In genomic region chrX:153773741-153774575, GRCh38 we compare ENCODE assay signal across 21 cellular contexts. TPM values are rescaled to one million over a fixed set of nuclear protein-coding genes. Genes with fewer than 3 reads are reported as not detected.
DNase-seq lines count a peak whose midpoint lies in the region; ATAC-seq and TF ChIP-seq lines count a peak whose summit lies in the region.
"Had no signal": no experiment of that assay in that cellular context is flagged by ENCODE, and none has a peak within 500 bp of the region (broad histone marks: within the 10 kb centered on the region; RNA-seq: fewer than 3 reads in every experiment).

No MANE protein-coding gene starts in this region.

- DNase-seq in heart left ventricle (peak in 3 of 5 donors; percentile 3 to 20 (median 16)), cardiac septum (ENCODE audit: low spot score) (no peak), right cardiac atrium (peak in 2 of 3 donors; percentile 38 to 60), upper lobe of right lung (peak; percentile 57), NCI-H748 (lab: John Stamatoyannopoulos, UW; ENCODE audit: unreplicated experiment) (no peak)
- DNase-seq: DMS 273 treated with DMSO at 0.1 percent for 48 hours; erythroblast; foreskin keratinocyte; hippocampal formation; mesendoderm; naive thymus-derived CD4-positive, alpha-beta T cell; NCI-H1105 treated with DMSO at 0.1 percent for 48 hours; NCI-H2081 treated with DMSO at 0.1 percent for 48 hours; stimulated activated naive CD4-positive, alpha-beta T cell; WERI-Rb-1 had no signal

- H3K4me3 ChIP-seq in heart left ventricle (no peak overlapping the region), right cardiac atrium (ENCODE audit: low read length) (no peak overlapping the region), upper lobe of right lung (no peak overlapping the region)
- H3K4me3 ChIP-seq: ascending aorta, SK-N-MC, skin epidermis had no signal

- TF ChIP-seq POLR2A in heart left ventricle (IDR thresholded peaks at IDR 0.05) = no peak

- ATAC-seq in heart left ventricle = no peak
- no peak for ATAC-seq in right cardiac atrium
- ATAC-seq in upper lobe of right lung = no peak
- ATAC-seq in HG03196 (IDR thresholded peaks at IDR 0.05; ENCODE audit: unreplicated experiment) = no peak
- ATAC-seq: foreskin keratinocyte; HCT116; naive thymus-derived CD4-positive, alpha-beta T cell had no signal

- H3K27ac ChIP-seq in heart left ventricle (no peak overlapping the region), right cardiac atrium (ENCODE audit: low read length) (no peak overlapping the region), upper lobe of right lung (no peak overlapping the region)
- H3K27ac ChIP-seq: ascending aorta, foreskin keratinocyte, SK-N-MC, skin epidermis, WERI-Rb-1 had no signal

- WGBS in heart left ventricle, 4 donors = 90 to 96% (median 94%) methylated on average over 26 to 48 of the region's 48 CpGs
- 96% methylated on average over 48 of the region's 48 CpGs for WGBS in right cardiac atrium

- no peaks in the 10 kb centered on the region for H3K4me1 ChIP-seq in heart left ventricle
- no peaks in the 10 kb centered on the region for H3K4me1 ChIP-seq in right cardiac atrium (ENCODE audit: control insufficient read depth, insufficient read depth, low read length)
- H3K4me1 ChIP-seq in upper lobe of right lung = no peaks in the 10 kb centered on the region
- H3K4me1 ChIP-seq: ascending aorta, foreskin keratinocyte had no signal

- TF ChIP-seq CTCF in heart left ventricle (IDR thresholded peaks at IDR 0.05) (no peak), upper lobe of right lung (IDR thresholded peaks at IDR 0.05) (no peak)

- no peaks in the 10 kb centered on the region for H3K36me3 ChIP-seq in heart left ventricle
- no peaks in the 10 kb centered on the region for H3K36me3 ChIP-seq in upper lobe of right lung
- H3K36me3 ChIP-seq: WERI-Rb-1 had no signal

- H3K9me3 ChIP-seq in heart left ventricle = no peaks in the 10 kb centered on the region
- no peaks in the 10 kb centered on the region for H3K9me3 ChIP-seq in right cardiac atrium (ENCODE audit: control insufficient read depth, low read length)
- H3K9me3 ChIP-seq in upper lobe of right lung = no peaks in the 10 kb centered on the region
- H3K9me3 ChIP-seq: ascending aorta had no signal

- intact Hi-C loops in heart left ventricle (cut with DNase I) = no loop called here
- intact Hi-C loops in cardiac septum (cut with DNase I) = no loop called here
- intact Hi-C loops in right cardiac atrium (cut with DNase I) = no loop called here
- intact Hi-C loops in upper lobe of right lung (cut with DNase I) = no loop called here

- H3K27me3 ChIP-seq in heart left ventricle (peaks cover 0 to 8% (median 0%) of the 10 kb centered on the region in 9 donors), right cardiac atrium (ENCODE audit: control insufficient read depth, insufficient read depth) (no peaks in the 10 kb centered on the region), upper lobe of right lung (no peaks in the 10 kb centered on the region)
- H3K27me3 ChIP-seq: ascending aorta, foreskin keratinocyte had no signal

RNA-seq across cellular contexts. Expression of gene SRPK3, which starts 6.9 kb away (rescaled TPM):
- total RNA-seq in heart left ventricle = 10 to 100 TPM; 31.9 to 49.7 (median 38.9) TPM
- 10 to 100 TPM in 1 of 2 donors, 1 to 10 TPM in 1; 8.8 to 39.8 TPM for polyA plus RNA-seq in heart left ventricle
- 54.7 TPM for total RNA-seq in cardiac septum
- total RNA-seq in right cardiac atrium = 10 to 100 TPM; 27.0 to 53.1 (median 39.3) TPM
- polyA plus RNA-seq in right cardiac atrium = 36.5 TPM
- total RNA-seq in upper lobe of right lung = not detected
- total RNA-seq: G401; naive thymus-derived CD4-positive, alpha-beta T cell had no signal
- polyA plus RNA-seq: naive thymus-derived CD4-positive, alpha-beta T cell had no signal

RNA-seq across cellular contexts. Expression of gene PLXNB3, which starts 9.9 kb away (rescaled TPM):
- total RNA-seq in heart left ventricle (1 to 10 TPM; 1.6 to 8.6 (median 3.5) TPM), cardiac septum (7.6 TPM), right cardiac atrium (10 to 100 TPM in 1 of 4 donors, 1 to 10 TPM in 3; 7.0 to 10.9 (median 9.5) TPM), upper lobe of right lung (3.3 TPM)
- polyA plus RNA-seq in heart left ventricle (1 to 10 TPM in 1 of 2 donors, under 1 TPM in 1; 0.51 to 2.8 TPM), right cardiac atrium (6.8 TPM)
- polyA plus RNA-seq: naive thymus-derived CD4-positive, alpha-beta T cell had no signal

RNA-seq across cellular contexts. Expression of gene IDH3G, which starts 20.2 kb away (rescaled TPM):
- total RNA-seq in heart left ventricle = 100 to 1,000 TPM in 2 of 9 donors, 10 to 100 TPM in 7; 58.1 to 162 (median 71.2) TPM
- polyA plus RNA-seq in heart left ventricle = 10 to 100 TPM; 76.5 to 78.6 TPM
- 68.5 TPM for total RNA-seq in cardiac septum
- total RNA-seq in right cardiac atrium = 10 to 100 TPM; 60.6 to 68.6 (median 66.6) TPM
- polyA plus RNA-seq in right cardiac atrium = 66.9 TPM
- 42.7 TPM for total RNA-seq in upper lobe of right lung

RNA-seq across cellular contexts. Expression of gene SSR4, which starts 20.5 kb away (rescaled TPM):
- 100 to 1,000 TPM; 119 to 225 (median 135) TPM for total RNA-seq in heart left ventricle
- polyA plus RNA-seq in heart left ventricle = 100 to 1,000 TPM; 306 to 307 TPM
- 140 TPM for total RNA-seq in cardiac septum
- 100 to 1,000 TPM; 162 to 208 (median 193) TPM for total RNA-seq in right cardiac atrium
- polyA plus RNA-seq in right cardiac atrium = 336 TPM
- 204 TPM for total RNA-seq in upper lobe of right lung

RNA-seq across cellular contexts. Expression of gene ABCD1, which starts 49.3 kb away (rescaled TPM):
- total RNA-seq in heart left ventricle = 10 to 100 TPM; 13.5 to 25.6 (median 17.6) TPM
- 10 to 100 TPM; 12.9 to 13.5 TPM for polyA plus RNA-seq in heart left ventricle
- total RNA-seq in cardiac septum = 15.1 TPM
- 10 to 100 TPM; 14.1 to 15.9 (median 15.5) TPM for total RNA-seq in right cardiac atrium
- polyA plus RNA-seq in right cardiac atrium = 11.0 TPM
- total RNA-seq in upper lobe of right lung = 15.1 TPM

Comparison
In these comparisons a context has a peak if more than half of its experiments do, and no peak if none do; other contexts are left out.
1. DNase-seq: peak in heart left ventricle (3 of 5), right cardiac atrium (2 of 3) and upper lobe of right lung (single experiment); none in cardiac septum (single experiment) and NCI-H748 (single experiment).
2. RNA of gene SRPK3, which starts 6.9 kb away (total RNA-seq): 54.7 TPM in cardiac septum (single experiment), 27.0 to 53.1 TPM in right cardiac atrium and 31.9 to 49.7 TPM in heart left ventricle; not detected in upper lobe of right lung (single experiment); every median in the first group is over 10 times any median in the second.